ENCODE assay signal across 8 cellular contexts in genomic region chr9:105694848-105695581, GRCh38. TPM values are rescaled to one million over a fixed set of nuclear protein-coding genes. Genes with fewer than 3 reads are reported as not detected.
DNase-seq lines count a peak whose midpoint lies in the region; ATAC-seq and TF ChIP-seq lines count a peak whose summit lies in the region.

No MANE protein-coding gene starts in this region.

- H2AFZ ChIP-seq in PC-3 (ENCODE audit: low read length): peak overlapping the region; percentile 85

- DNase-seq in CD1c-positive myeloid dendritic cell (ENCODE audit: extremely low spot score): peak; percentile 70
- DNase-seq in PC-3: peak; percentile 52
- DNase-seq in activated T-helper 1 cell treated with anti-CD3 and anti-CD28 coated beads, Interleukin-12 subunit alpha, Interleukin-12 subunit beta, Interleukin-2, Interleukin-4 antibody, amounts not matched to agents 30 ng/mL and 10 ng/mL and 1 ng/mL, durations not matched to agents 14 hours and 24 hours and 36 hours (ENCODE audit: low spot score): peak; percentile 44
- DNase-seq in fibroblast of the aortic adventitia (ENCODE audit: low read depth): peak; percentile 49
- DNase-seq in natural killer cell treated with Interleukin-12 subunit alpha and Interleukin-12 subunit beta and Interleukin-15 and Interleukin-18, amount 100 ng/mL, for 72 hours (ENCODE audit: low spot score): peak; percentile 69
- peak; percentile 56 to 64 for DNase-seq in stimulated activated naive CD8-positive, alpha-beta T cell treated with anti-CD3 and anti-CD28 coated beads, Interleukin-15, amount 100 ng/mL, for 72 hours

- H3K27ac ChIP-seq in PC-3 (ENCODE audit: low read length): no peak overlapping the region

- peak; percentile 62 for ATAC-seq in GM19372 (IDR thresholded peaks at IDR 0.05; ENCODE audit: low read depth, unreplicated experiment)
- ATAC-seq in HG03460 (IDR thresholded peaks at IDR 0.05; ENCODE audit: unreplicated experiment): peak; percentile 63
- peak; percentile 72 for ATAC-seq in PC-3
- peak; percentile 81 to 88 for ATAC-seq in natural killer cell treated with Interleukin-12 subunit alpha and Interleukin-12 subunit beta and Interleukin-15 and Interleukin-18, amount 100 ng/mL, for 72 hours
- ATAC-seq in stimulated activated naive CD8-positive, alpha-beta T cell treated with anti-CD3 and anti-CD28 coated beads, Interleukin-15, amount 100 ng/mL, for 72 hours: peak; percentile 82

- H3K79me2 ChIP-seq in PC-3 (ENCODE audit: low read length): peaks cover 49% of the 10 kb centered on the region

- H3K4me1 ChIP-seq in PC-3 (ENCODE audit: insufficient read depth, low read length): peaks cover 7% of the 10 kb centered on the region; the same call in 1 of the 2 replicates

- H3K4me3 Mint-ChIP-seq in activated T-helper 1 cell treated with anti-CD3 and anti-CD28 coated beads, Interleukin-12 subunit alpha, Interleukin-12 subunit beta, Interleukin-2, Interleukin-4 antibody, amounts not matched to agents 30 ng/mL and 10 ng/mL and 1 ng/mL, durations not matched to agents 14 hours and 24 hours and 36 hours: peak overlapping the region; percentile 86
- H3K4me3 Mint-ChIP-seq in natural killer cell treated with Interleukin-12 subunit alpha and Interleukin-12 subunit beta and Interleukin-15 and Interleukin-18, amount 100 ng/mL, for 72 hours: peak overlapping the region; percentile 87
- peak overlapping the region; percentile 73 to 84 for H3K4me3 Mint-ChIP-seq in stimulated activated naive CD8-positive, alpha-beta T cell treated with anti-CD3 and anti-CD28 coated beads, Interleukin-15, amount 100 ng/mL, for 72 hours

- peaks cover 26% of the 10 kb centered on the region for H3K4me1 Mint-ChIP-seq in activated T-helper 1 cell treated with anti-CD3 and anti-CD28 coated beads, Interleukin-12 subunit alpha, Interleukin-12 subunit beta, Interleukin-2, Interleukin-4 antibody, amounts not matched to agents 30 ng/mL and 10 ng/mL and 1 ng/mL, durations not matched to agents 14 hours and 24 hours and 36 hours (ENCODE audit: low read depth)
- H3K4me1 Mint-ChIP-seq in natural killer cell treated with Interleukin-12 subunit alpha and Interleukin-12 subunit beta and Interleukin-15 and Interleukin-18, amount 100 ng/mL, for 72 hours (ENCODE audit: low read depth in 2 of 2): peaks cover 16 to 19% of the 10 kb centered on the region in 2 donors
- peaks cover 30% of the 10 kb centered on the region for H3K4me1 Mint-ChIP-seq in stimulated activated naive CD8-positive, alpha-beta T cell treated with anti-CD3 and anti-CD28 coated beads, Interleukin-15, amount 100 ng/mL, for 72 hours

- TF ChIP-seq CTCF in PC-3 (conservative IDR thresholded peaks at IDR 0.05; ENCODE audit: low read depth, low read length): no peak
- TF ChIP-seq CTCF in fibroblast of the aortic adventitia (IDR thresholded peaks at IDR 0.05; ENCODE audit: insufficient read depth, low read length): no peak

- no peaks in the 10 kb centered on the region for H3K36me3 Mint-ChIP-seq in activated T-helper 1 cell treated with anti-CD3 and anti-CD28 coated beads, Interleukin-12 subunit alpha, Interleukin-12 subunit beta, Interleukin-2, Interleukin-4 antibody, amounts not matched to agents 30 ng/mL and 10 ng/mL and 1 ng/mL, durations not matched to agents 14 hours and 24 hours and 36 hours (ENCODE audit: low read depth)
- H3K36me3 Mint-ChIP-seq in natural killer cell treated with Interleukin-12 subunit alpha and Interleukin-12 subunit beta and Interleukin-15 and Interleukin-18, amount 100 ng/mL, for 72 hours: no peaks in the 10 kb centered on the region

- no peaks in the 10 kb centered on the region for H3K27me3 ChIP-seq in PC-3 (ENCODE audit: low read length)

- POLR2A ChIA-PET in PC-3 (lab: Charles Lee; ENCODE audit: unreplicated experiment): no interaction called here

- peak overlapping the region; percentile 61 for H3K27ac Mint-ChIP-seq in activated T-helper 1 cell treated with anti-CD3 and anti-CD28 coated beads, Interleukin-12 subunit alpha, Interleukin-12 subunit beta, Interleukin-2, Interleukin-4 antibody, amounts not matched to agents 30 ng/mL and 10 ng/mL and 1 ng/mL, durations not matched to agents 14 hours and 24 hours and 36 hours
- H3K27ac Mint-ChIP-seq in natural killer cell treated with Interleukin-12 subunit alpha and Interleukin-12 subunit beta and Interleukin-15 and Interleukin-18, amount 100 ng/mL, for 72 hours: peak overlapping the region; percentile 23 to 24
- H3K27ac Mint-ChIP-seq in stimulated activated naive CD8-positive, alpha-beta T cell treated with anti-CD3 and anti-CD28 coated beads, Interleukin-15, amount 100 ng/mL, for 72 hours: peak overlapping the region; percentile 28 to 51

- H3K27me3 Mint-ChIP-seq in activated T-helper 1 cell treated with anti-CD3 and anti-CD28 coated beads, Interleukin-12 subunit alpha, Interleukin-12 subunit beta, Interleukin-2, Interleukin-4 antibody, amounts not matched to agents 30 ng/mL and 10 ng/mL and 1 ng/mL, durations not matched to agents 14 hours and 24 hours and 36 hours (ENCODE audit: insufficient read depth): peaks cover 20% of the 10 kb centered on the region
- peaks cover 15 to 22% of the 10 kb centered on the region in 2 donors for H3K27me3 Mint-ChIP-seq in natural killer cell treated with Interleukin-12 subunit alpha and Interleukin-12 subunit beta and Interleukin-15 and Interleukin-18, amount 100 ng/mL, for 72 hours
- H3K27me3 Mint-ChIP-seq in stimulated activated naive CD8-positive, alpha-beta T cell treated with anti-CD3 and anti-CD28 coated beads, Interleukin-15, amount 100 ng/mL, for 72 hours: peaks cover 11% of the 10 kb centered on the region

- intact Hi-C loops in PC-3 (cut with micrococcal nuclease): loop anchor here (1.0 kb wide), 1 partner anchor 23 kb away; no protein-coding TSS in a partner anchor
- intact Hi-C loops in activated T-helper 1 cell treated with anti-CD3 and anti-CD28 coated beads, Interleukin-12 subunit alpha, Interleukin-12 subunit beta, Interleukin-2, Interleukin-4 antibody, amounts not matched to agents 30 ng/mL and 10 ng/mL and 1 ng/mL, durations not matched to agents 14 hours and 24 hours and 36 hours (cut with micrococcal nuclease): loop anchor here (1.0 to 10.0 kb wide), 10 partner anchors 23 to 948 kb away; partner anchors contain the start of genes FKTN, FSD1L, NIPSNAP3A and SLC44A1

- H3K9me2 ChIP-seq in PC-3 (replicated peaks; ENCODE audit: low read length): no peaks in the 10 kb centered on the region

- no peaks in the 10 kb centered on the region for H4K20me1 ChIP-seq in PC-3 (ENCODE audit: low read length)

- H3K9me3 Mint-ChIP-seq in activated T-helper 1 cell treated with anti-CD3 and anti-CD28 coated beads, Interleukin-12 subunit alpha, Interleukin-12 subunit beta, Interleukin-2, Interleukin-4 antibody, amounts not matched to agents 30 ng/mL and 10 ng/mL and 1 ng/mL, durations not matched to agents 14 hours and 24 hours and 36 hours: no peaks in the 10 kb centered on the region
- H3K9me3 Mint-ChIP-seq in natural killer cell treated with Interleukin-12 subunit alpha and Interleukin-12 subunit beta and Interleukin-15 and Interleukin-18, amount 100 ng/mL, for 72 hours: no peaks in the 10 kb centered on the region
- H3K9me3 Mint-ChIP-seq in stimulated activated naive CD8-positive, alpha-beta T cell treated with anti-CD3 and anti-CD28 coated beads, Interleukin-15, amount 100 ng/mL, for 72 hours: no peaks in the 10 kb centered on the region

- CTCF ChIA-PET in PC-3 (lab: Charles Lee): no interaction called here

- peak overlapping the region; percentile 66 for H3K9ac ChIP-seq in PC-3 (ENCODE audit: low read length)

- H3K36me3 ChIP-seq in PC-3 (ENCODE audit: low read depth, low read length): no peaks in the 10 kb centered on the region

- BruUV-seq in PC-3 (replicated peaks; lab: Mats Ljungman, UMichigan): TSS peak; percentile 40

- H3K4me3 ChIP-seq in PC-3 (ENCODE audit: low read length): peak overlapping the region; percentile 98
- H3K4me3 ChIP-seq in fibroblast of the aortic adventitia (ENCODE audit: low read depth, low read length): peak overlapping the region; percentile 80

- peak overlapping the region; percentile 90 for H3K4me2 ChIP-seq in PC-3 (ENCODE audit: low read length)

- H3K9me3 ChIP-seq in PC-3 (ENCODE audit: low read length): no peaks in the 10 kb centered on the region

- no peaks in the 10 kb centered on the region for H3F3A ChIP-seq in PC-3 (ENCODE audit: low read length, unreplicated experiment)

RNA-seq across cellular contexts. Expression of gene TMEM38B, which starts 0.7 kb away (rescaled TPM):
- 13.3 and 16.0 TPM in 2 replicates for total RNA-seq in PC-3 (2014; rRNA removed)
- 11.9 and 13.8 TPM in 2 replicates for total RNA-seq in activated T-helper 1 cell treated with anti-CD3 and anti-CD28 coated beads, Interleukin-12 subunit alpha, Interleukin-12 subunit beta, Interleukin-2, Interleukin-4 antibody, amounts not matched to agents 30 ng/mL and 10 ng/mL and 1 ng/mL, durations not matched to agents 14 hours and 24 hours and 36 hours
- 17.7 and 36.0 TPM in 2 replicates for total RNA-seq in fibroblast of the aortic adventitia (ENCODE audit: low replicate concordance)
- 10 to 100 TPM; 13.7 TPM for total RNA-seq in natural killer cell treated with Interleukin-12 subunit alpha and Interleukin-12 subunit beta and Interleukin-15 and Interleukin-18, amount 100 ng/mL, for 72 hours

RNA-seq across cellular contexts. Expression of gene TAL2, which starts 32.8 kb away (rescaled TPM):
- total RNA-seq in PC-3 (2014; rRNA removed): not detected in 2 replicates
- total RNA-seq in activated T-helper 1 cell treated with anti-CD3 and anti-CD28 coated beads, Interleukin-12 subunit alpha, Interleukin-12 subunit beta, Interleukin-2, Interleukin-4 antibody, amounts not matched to agents 30 ng/mL and 10 ng/mL and 1 ng/mL, durations not matched to agents 14 hours and 24 hours and 36 hours: 0.31 TPM in 1 of 2 replicates, not detected in the other
- total RNA-seq in fibroblast of the aortic adventitia (ENCODE audit: low replicate concordance): not detected in 2 replicates
- total RNA-seq in natural killer cell treated with Interleukin-12 subunit alpha and Interleukin-12 subunit beta and Interleukin-15 and Interleukin-18, amount 100 ng/mL, for 72 hours: not detected
